Comparison of ENCODE assay signal across 28 cellular contexts in genomic region chr10:98397089-98397600, GRCh38.
"Had no signal": no experiment of that assay in that cellular context is flagged by ENCODE, and none has a peak within 500 bp of the region (broad histone marks: within the 10 kb centered on the region; RNA-seq: fewer than 3 reads in every experiment).

No MANE protein-coding gene starts in this region.

- H3K36me3 ChIP-seq: cardiac muscle cell had no signal

- H3K27ac ChIP-seq: cardiac muscle cell, VCaP had no signal

- H3K27me3 ChIP-seq: cardiac muscle cell had no signal

- DNase-seq: activated B cell treated with CpG ODN at 0.5 μM for 24 hours; activated CD4-positive, alpha-beta memory T cell treated with anti-CD3 and anti-CD28 coated beads for 36 hours; activated CD4-positive, alpha-beta T cell treated with anti-CD3 and anti-CD28 coated beads for 4 hours; activated CD4-positive, alpha-beta T cell treated with anti-CD3 and anti-CD28 coated beads, Interleukin-2, amount 10 ng/mL, durations not matched to agents 24 days and 14 days; activated CD4-positive, alpha-beta T cell treated with anti-CD3 and anti-CD28 coated beads, Interleukin-2, amount 50 U/mL, for 1 hour; activated CD4-positive, alpha-beta T cell treated with anti-CD3 and anti-CD28 coated beads, Interleukin-2, amount 50 U/mL, for 4 hours; activated CD4-positive, CD25-positive, alpha-beta regulatory T cell treated with anti-CD3 and anti-CD28 coated beads, Interleukin-2, amount 50 U/mL, for 72 hours; activated CD8-positive, alpha-beta memory T cell treated with anti-CD3 and anti-CD28 coated beads, Interleukin-2, amount 50 U/mL, for 4 hours; activated CD8-positive, alpha-beta T cell treated with anti-CD3 and anti-CD28 coated beads for 36 hours; activated effector memory CD4-positive, alpha-beta T cell treated with Interleukin-2 at 50 U/mL for 16 hours; activated gamma-delta T cell; activated naive CD4-positive, alpha-beta T cell treated with anti-CD3 and anti-CD28 coated beads, Interleukin-2, amount 10 ng/mL, durations not matched to agents 7 days and 5 days; activated naive CD4-positive, alpha-beta T cell treated with Interleukin-2 at 50 U/mL for 16 hours; activated naive CD8-positive, alpha-beta T cell treated with anti-CD3 and anti-CD28 coated beads, Interleukin-2, amount 10 ng/mL, durations not matched to agents 7 days and 5 days; activated naive CD8-positive, alpha-beta T cell treated with anti-CD3 and anti-CD28 coated beads, Interleukin-2, amount 50 U/mL, for 24 hours; activated T-cell treated with anti-CD3 and anti-CD28 coated beads, Interleukin-2, amount 50 U/mL, for 24 hours; activated T-cell treated with anti-CD3 and anti-CD28 coated beads, Interleukin-2, amount 50 U/mL, for 48 hours; amygdala; anterior cingulate cortex; cerebellar nuclear complex; T-helper 1 cell; T-helper 2 cell; T-helper 9 cell had no signal

- H3K4me3 ChIP-seq: cardiac muscle cell had no signal

- ATAC-seq: activated CD8-positive, alpha-beta T cell treated with anti-CD3 and anti-CD28 coated beads for 36 hours; activated naive CD8-positive, alpha-beta T cell treated with anti-CD3 and anti-CD28 coated beads, Interleukin-2, amount 50 U/mL, for 24 hours had no signal

- FAIRE-seq: astrocyte, bronchial epithelial cell, TTC549 had no signal
